Comparison of ENCODE assay signal across 8 cellular contexts in the genomic region with DNA sequence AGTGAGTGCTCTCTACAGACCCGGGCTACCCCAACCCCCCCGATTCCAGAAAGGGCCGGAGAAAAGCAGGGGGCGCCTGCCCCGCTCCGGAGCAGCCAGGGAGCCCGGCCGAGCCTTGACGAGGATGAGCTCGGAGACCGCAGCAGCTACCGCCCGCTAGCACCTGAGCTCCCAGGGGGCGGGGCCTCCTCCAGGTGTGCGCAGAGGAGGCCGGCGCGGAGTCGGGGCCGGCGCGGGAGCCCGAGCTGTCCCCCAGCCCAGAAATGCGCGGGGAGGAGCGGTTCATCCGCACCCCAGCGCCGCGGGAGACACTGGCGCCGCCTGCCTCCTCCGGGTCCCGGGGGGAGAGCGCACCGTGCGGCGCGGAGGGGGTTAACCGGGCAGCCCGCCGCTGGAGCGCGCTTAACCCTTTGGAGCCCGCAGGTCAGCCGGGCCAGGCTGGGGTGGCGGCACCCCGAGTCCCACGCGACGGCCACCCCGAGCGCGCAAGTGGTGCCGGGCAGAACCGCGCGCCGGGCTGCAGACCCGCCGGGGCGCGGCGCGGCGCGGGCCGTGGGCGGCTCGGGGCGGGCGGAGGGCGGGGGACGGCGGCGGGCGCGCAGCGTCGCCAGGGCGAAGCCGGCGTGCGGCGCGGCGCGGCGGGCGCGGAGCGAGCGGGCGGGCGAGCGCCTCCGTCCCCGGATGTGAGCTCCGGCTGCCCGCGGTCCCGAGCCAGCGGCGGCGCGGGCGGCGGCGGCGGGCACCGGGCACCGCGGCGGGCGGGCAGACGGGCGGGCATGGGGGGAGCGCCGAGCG. TPM values are rescaled to one million over a fixed set of nuclear protein-coding genes. Genes with fewer than 3 reads are reported as not detected.
A peak's percentile ranks its signal among the peaks of the same experiment; 100 is the strongest.
DNase-seq lines count a peak whose midpoint lies in the region; ATAC-seq and TF ChIP-seq lines count a peak whose summit lies in the region.

A gene (plus strand): TSS at position 615 of the 795 bp plus-strand sequence. CDS start 556 bp downstream, outside the sequence.

- H3K4me3 ChIP-seq in LNCaP clone FGC (ENCODE audit: low read depth, low read length) (peak within 1 kb of the TSS; percentile 65), ascending aorta (peak within 1 kb of the TSS; percentile 56 to 70), iPS-20b (ENCODE audit: low read length) (peak within 1 kb of the TSS; percentile 66), skeletal muscle tissue (ENCODE audit: low read length in 3 of 3) (peak within 1 kb of the TSS; percentile 14 to 52 (median 51))

- ATAC-seq in GM18861 (IDR thresholded peaks at IDR 0.05; ENCODE audit: unreplicated experiment), result no peak
- ATAC-seq in HG02870 (IDR thresholded peaks at IDR 0.05; ENCODE audit: unreplicated experiment), result no peak

- H3K4me1 ChIP-seq in ascending aorta (peaks cover 9 to 15% of the 10 kb centered on the region in 2 donors), iPS-20b (ENCODE audit: insufficient read depth, low read length) (no peaks in the 10 kb centered on the region; the same call in 1 of the 2 replicates), skeletal muscle tissue (ENCODE audit: control insufficient read depth in 3 of 3, insufficient read depth in 3 of 3, low read length in 3 of 3) (peaks cover 6 to 13% (median 11%) of the 10 kb centered on the region in 3 donors)

- intact Hi-C loops in ascending aorta (cut with DNase I), result no loop called here

- H3K27ac ChIP-seq in ascending aorta (no peak within 1 kb of the TSS), iPS-20b (ENCODE audit: low read length) (no peak within 1 kb of the TSS), skeletal muscle tissue (ENCODE audit: low read depth, low read length) (no peak within 1 kb of the TSS)

- DNase-seq in DMS53 (lab: John Stamatoyannopoulos, UW), result peak; percentile 80
- DNase-seq in LNCaP clone FGC (ENCODE audit: low read depth), result no peak
- DNase-seq in ascending aorta (ENCODE audit: low spot score in 2 of 2), result no peak
- no peak for DNase-seq in NOMO-1 treated with dmso at 0.1 percent for 144 hours (lab: John Stamatoyannopoulos, UW; ENCODE audit: unreplicated experiment)

- H3K36me3 ChIP-seq in ascending aorta, result no peaks in the 10 kb centered on the region
- no peaks in the 10 kb centered on the region for H3K36me3 ChIP-seq in iPS-20b (ENCODE audit: insufficient read depth, low read depth, low read length)
- H3K36me3 ChIP-seq in skeletal muscle tissue (ENCODE audit: control insufficient read depth in 3 of 3, insufficient read depth in 3 of 3, low read length in 3 of 3), result no peaks in the 10 kb centered on the region

- H3K27me3 ChIP-seq in ascending aorta, result peaks cover 8% of the 10 kb centered on the region
- H3K27me3 ChIP-seq in iPS-20b (ENCODE audit: insufficient read depth, low read length), result peaks cover 91% of the 10 kb centered on the region
- peaks cover 29 to 45% (median 32%) of the 10 kb centered on the region in 3 donors for H3K27me3 ChIP-seq in skeletal muscle tissue (ENCODE audit: control insufficient read depth in 3 of 3, insufficient read depth in 3 of 3, low read length in 3 of 3)

- H3K9ac ChIP-seq in iPS-20b (ENCODE audit: low read depth, low read length), result peak within 1 kb of the TSS; percentile 16; the same call in 1 of the 2 replicates
- H3K9ac ChIP-seq in skeletal muscle tissue (ENCODE audit: low read depth in 1 of 3, low read length in 3 of 3), result no peak within 1 kb of the TSS

- 0 out of 2 replicates have a peak, but pooled peaks have one; percentile 4 for TF ChIP-seq CTCF in LNCaP clone FGC (IDR thresholded peaks at IDR 0.05; ENCODE audit: control insufficient read depth, extremely low read depth, insufficient read depth)
- TF ChIP-seq CTCF in ascending aorta (IDR thresholded peaks at IDR 0.05), result no peak

- H3K9me3 ChIP-seq in ascending aorta, result no peaks in the 10 kb centered on the region
- H3K9me3 ChIP-seq in iPS-20b (ENCODE audit: insufficient read depth, low read depth, low read length), result no peaks in the 10 kb centered on the region
- no peaks in the 10 kb centered on the region for H3K9me3 ChIP-seq in skeletal muscle tissue (ENCODE audit: control insufficient read depth in 3 of 3, low read length in 3 of 3)

RNA-seq across cellular contexts. Expression of the gene that starts here (rescaled TPM):
- total RNA-seq in ascending aorta (0.43 TPM), skeletal muscle tissue (5.7 TPM)
